ENCODE assay signal across 23 cellular contexts in the genomic region with DNA sequence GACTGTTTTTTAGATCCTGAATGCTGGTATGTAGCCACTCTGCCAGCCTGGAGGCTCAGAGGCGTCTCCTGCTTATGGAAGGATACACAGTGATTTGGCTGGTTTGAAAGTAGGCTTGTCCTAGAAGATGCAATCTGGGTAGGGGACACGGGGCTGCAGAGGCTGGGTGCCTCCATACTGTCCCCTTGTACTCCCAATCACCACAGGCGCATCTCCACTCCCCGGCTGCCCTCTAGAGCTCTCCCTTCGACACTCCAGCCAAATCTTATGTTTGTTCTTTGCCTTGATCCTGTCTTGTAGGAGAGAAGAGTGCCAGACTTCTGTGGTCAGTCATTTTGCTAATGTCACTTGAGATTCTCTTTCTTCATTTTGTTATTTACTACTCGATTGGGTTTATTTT.
"Had no signal": no experiment of that assay in that cellular context is flagged by ENCODE, and none has a peak within 500 bp of the region (broad histone marks: within the 10 kb centered on the region; RNA-seq: fewer than 3 reads in every experiment).

No MANE protein-coding gene starts in this region.

- H3K9ac ChIP-seq: parathyroid adenoma had no signal

- H3K27me3 ChIP-seq: esophagus muscularis mucosa, gastroesophageal sphincter, spleen, testis, tibial nerve, upper lobe of right lung, vagina had no signal

- H3K4me3 ChIP-seq: esophagus muscularis mucosa, gastroesophageal sphincter, psoas muscle, spleen, testis, tibial nerve, upper lobe of right lung, vagina had no signal

- H3K4me1 Mint-ChIP-seq: memory B cell; mesothelial cell of epicardium; stimulated activated naive CD8-positive, alpha-beta T cell treated with anti-CD3 and anti-CD28 coated beads, Interleukin-15, amount 100 ng/mL, for 72 hours had no signal

- H3K79me2 ChIP-seq: parathyroid adenoma had no signal

- H3K9me3 ChIP-seq: esophagus muscularis mucosa, gastroesophageal sphincter, psoas muscle, spleen, testis, tibial nerve, upper lobe of right lung, vagina had no signal

- H3K27ac Mint-ChIP-seq: memory B cell; mesothelial cell of epicardium; natural killer cell treated with Interleukin-12 subunit alpha and Interleukin-12 subunit beta and Interleukin-15 and Interleukin-18, amount 100 ng/mL, for 72 hours; stimulated activated naive B cell treated with anti-CD40 and anti-IgM and Interleukin-4, amounts not matched to agents 10 μg/mL and 1 μg/mL and 100 μg/mL, for 72 hours; stimulated activated naive CD8-positive, alpha-beta T cell treated with anti-CD3 and anti-CD28 coated beads, Interleukin-15, amount 100 ng/mL, for 72 hours had no signal

- H3K36me3 Mint-ChIP-seq: memory B cell; mesothelial cell of epicardium; natural killer cell treated with Interleukin-12 subunit alpha and Interleukin-12 subunit beta and Interleukin-15 and Interleukin-18, amount 100 ng/mL, for 72 hours; stimulated activated naive B cell treated with anti-CD40 and anti-IgM and Interleukin-4, amounts not matched to agents 10 μg/mL and 1 μg/mL and 100 μg/mL, for 72 hours had no signal

- H3K27ac ChIP-seq: epithelial cell of prostate, esophagus muscularis mucosa, gastroesophageal sphincter, parathyroid adenoma, psoas muscle, spleen, testis, tibial nerve, upper lobe of right lung, vagina had no signal

- H3K9me3 Mint-ChIP-seq: memory B cell; mesothelial cell of epicardium; stimulated activated naive B cell treated with anti-CD40 and anti-IgM and Interleukin-4, amounts not matched to agents 10 μg/mL and 1 μg/mL and 100 μg/mL, for 72 hours had no signal

- H2AFZ ChIP-seq: parathyroid adenoma had no signal

- ATAC-seq: gastroesophageal sphincter; left lobe of liver; psoas muscle; stimulated activated naive B cell treated with anti-CD40 and anti-IgM and Interleukin-4, amounts not matched to agents 10 μg/mL and 1 μg/mL and 100 μg/mL, for 72 hours; upper lobe of right lung had no signal

- H3K27me3 Mint-ChIP-seq: memory B cell had no signal

- H3K4me1 ChIP-seq: esophagus muscularis mucosa, gastroesophageal sphincter, parathyroid adenoma, psoas muscle, spleen, testis, tibial nerve, upper lobe of right lung, vagina had no signal

- DNase-seq: effector memory CD4-positive, alpha-beta T cell; glutamatergic neuron; islet precursor cell; psoas muscle; retina; spleen; stimulated activated CD4-positive, alpha-beta T cell treated with anti-CD3 and anti-CD28 coated beads, Interleukin-15, amount 100 ng/mL, for 24 hours; stimulated activated CD4-positive, alpha-beta T cell treated with anti-CD3 and anti-CD28 coated beads, Interleukin-1b, Interleukin-23, amount 100 ng/mL, for 48 hours; stimulated activated CD4-positive, alpha-beta T cell treated with anti-CD3 and anti-CD28 coated beads, Interleukin-4, amount 100 ng/mL, for 24 hours; stimulated activated naive B cell treated with anti-CD40 and anti-IgM and Interleukin-4, amounts not matched to agents 10 μg/mL and 1 μg/mL and 100 μg/mL, for 72 hours; stimulated activated naive CD8-positive, alpha-beta T cell treated with anti-CD3 and anti-CD28 coated beads, Interleukin-15, amount 100 ng/mL, for 72 hours; testis; upper lobe of right lung had no signal

- H3K36me3 ChIP-seq: esophagus muscularis mucosa, gastroesophageal sphincter, spleen, tibial nerve, upper lobe of right lung, vagina had no signal

- H3K4me3 Mint-ChIP-seq: memory B cell; mesothelial cell of epicardium; natural killer cell treated with Interleukin-12 subunit alpha and Interleukin-12 subunit beta and Interleukin-15 and Interleukin-18, amount 100 ng/mL, for 72 hours; stimulated activated naive B cell treated with anti-CD40 and anti-IgM and Interleukin-4, amounts not matched to agents 10 μg/mL and 1 μg/mL and 100 μg/mL, for 72 hours; stimulated activated naive CD8-positive, alpha-beta T cell treated with anti-CD3 and anti-CD28 coated beads, Interleukin-15, amount 100 ng/mL, for 72 hours had no signal
